Comparison of ENCODE assay signal across 1 cellular context in the genomic region with DNA sequence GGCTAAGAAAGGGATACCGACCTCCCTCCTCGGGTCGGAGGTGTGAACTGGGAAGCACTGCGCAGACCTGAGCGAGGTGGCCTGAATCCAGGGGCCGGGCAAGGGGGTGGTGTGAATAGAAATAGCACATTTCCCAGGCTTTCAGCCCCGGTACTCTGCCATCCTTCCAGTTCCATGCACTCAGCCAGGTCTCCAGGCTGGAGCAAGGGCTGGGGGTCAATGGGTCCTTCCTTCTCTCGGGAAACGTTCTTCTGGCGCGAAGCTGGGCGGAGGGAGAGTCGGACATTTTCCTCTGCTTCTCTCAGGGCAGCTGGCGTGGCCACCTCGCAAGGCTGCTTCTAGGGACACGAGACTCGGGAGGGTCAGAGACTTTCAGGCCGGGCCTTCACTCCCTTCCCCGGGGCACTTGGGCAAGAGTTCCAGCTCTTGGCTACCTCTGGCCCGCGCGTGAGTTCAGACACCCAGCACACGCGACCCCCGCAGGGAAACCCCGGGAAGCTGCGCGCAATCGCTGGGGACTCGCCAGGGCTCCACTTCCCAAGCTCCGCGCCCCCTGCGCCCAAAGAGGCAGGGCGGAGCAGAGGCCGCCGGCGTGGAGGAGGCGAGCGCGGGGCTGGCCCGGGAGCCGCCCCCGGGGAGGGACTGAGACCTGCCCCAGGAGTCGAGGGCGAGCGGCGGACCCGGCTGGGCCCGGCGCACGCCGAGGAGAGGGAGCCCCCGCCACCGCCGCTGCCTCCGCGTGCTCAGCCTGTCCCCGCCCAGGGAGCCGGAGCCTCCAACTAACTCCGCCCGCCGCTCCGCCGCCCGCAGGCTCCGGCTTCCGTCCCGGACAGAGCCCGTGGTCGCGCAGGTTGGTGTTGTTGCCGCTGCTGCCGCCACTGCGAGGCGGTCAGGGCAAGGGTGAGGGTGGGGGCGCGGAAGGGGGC.
TF ChIP-seq lines count a peak whose summit lies in the region.

Gene PAM, plus strand, starts transcription at position 807 of the 926 bp plus-strand sequence. CDS start 110,891 bp downstream, outside the sequence.

TF ChIP-seq in HEK293, 187 proteins besides CTCF, POLR2A, EP300 and RAD21 (continued from another document and continues in another):
- TF ChIP-seq ZNF776 (tag by site-specific recombination; IDR thresholded peaks at IDR 0.05; ENCODE audit: borderline replicate concordance): no peak
- peak; percentile 90 for TF ChIP-seq ZNF423 (tag by site-specific recombination; IDR thresholded peaks at IDR 0.05)
- TF ChIP-seq ZNF184 (tag by site-specific recombination; IDR thresholded peaks at IDR 0.05): 0 out of 2 replicates have a peak, but pooled peaks have one; percentile 29
- TF ChIP-seq, protein P1, sequence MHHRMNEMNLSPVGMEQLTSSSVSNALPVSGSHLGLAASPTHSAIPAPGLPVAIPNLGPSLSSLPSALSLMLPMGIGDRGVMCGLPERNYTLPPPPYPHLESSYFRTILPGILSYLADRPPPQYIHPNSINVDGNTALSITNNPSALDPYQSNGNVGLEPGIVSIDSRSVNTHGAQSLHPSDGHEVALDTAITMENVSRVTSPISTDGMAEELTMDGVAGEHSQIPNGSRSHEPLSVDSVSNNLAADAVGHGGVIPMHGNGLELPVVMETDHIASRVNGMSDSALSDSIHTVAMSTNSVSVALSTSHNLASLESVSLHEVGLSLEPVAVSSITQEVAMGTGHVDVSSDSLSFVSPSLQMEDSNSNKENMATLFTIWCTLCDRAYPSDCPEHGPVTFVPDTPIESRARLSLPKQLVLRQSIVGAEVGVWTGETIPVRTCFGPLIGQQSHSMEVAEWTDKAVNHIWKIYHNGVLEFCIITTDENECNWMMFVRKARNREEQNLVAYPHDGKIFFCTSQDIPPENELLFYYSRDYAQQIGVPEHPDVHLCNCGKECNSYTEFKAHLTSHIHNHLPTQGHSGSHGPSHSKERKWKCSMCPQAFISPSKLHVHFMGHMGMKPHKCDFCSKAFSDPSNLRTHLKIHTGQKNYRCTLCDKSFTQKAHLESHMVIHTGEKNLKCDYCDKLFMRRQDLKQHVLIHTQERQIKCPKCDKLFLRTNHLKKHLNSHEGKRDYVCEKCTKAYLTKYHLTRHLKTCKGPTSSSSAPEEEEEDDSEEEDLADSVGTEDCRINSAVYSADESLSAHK (tag by site-specific recombination; IDR thresholded peaks at IDR 0.05): no peak
- TF ChIP-seq ZNF626 (tag by site-specific recombination; IDR thresholded peaks at IDR 0.05): no peak
- no peak for TF ChIP-seq ZNF133 (tag by site-specific recombination; IDR thresholded peaks at IDR 0.05)
- no peak for TF ChIP-seq MEIS1 (CRISPR knock-in tag; IDR thresholded peaks at IDR 0.05; ENCODE audit: borderline replicate concordance)
- no peak for TF ChIP-seq ZNF174 (tag by site-specific recombination; IDR thresholded peaks at IDR 0.05)
- peak; percentile 84 for TF ChIP-seq ZBTB8A (tag by site-specific recombination; IDR thresholded peaks at IDR 0.05)
- TF ChIP-seq, protein P2, sequence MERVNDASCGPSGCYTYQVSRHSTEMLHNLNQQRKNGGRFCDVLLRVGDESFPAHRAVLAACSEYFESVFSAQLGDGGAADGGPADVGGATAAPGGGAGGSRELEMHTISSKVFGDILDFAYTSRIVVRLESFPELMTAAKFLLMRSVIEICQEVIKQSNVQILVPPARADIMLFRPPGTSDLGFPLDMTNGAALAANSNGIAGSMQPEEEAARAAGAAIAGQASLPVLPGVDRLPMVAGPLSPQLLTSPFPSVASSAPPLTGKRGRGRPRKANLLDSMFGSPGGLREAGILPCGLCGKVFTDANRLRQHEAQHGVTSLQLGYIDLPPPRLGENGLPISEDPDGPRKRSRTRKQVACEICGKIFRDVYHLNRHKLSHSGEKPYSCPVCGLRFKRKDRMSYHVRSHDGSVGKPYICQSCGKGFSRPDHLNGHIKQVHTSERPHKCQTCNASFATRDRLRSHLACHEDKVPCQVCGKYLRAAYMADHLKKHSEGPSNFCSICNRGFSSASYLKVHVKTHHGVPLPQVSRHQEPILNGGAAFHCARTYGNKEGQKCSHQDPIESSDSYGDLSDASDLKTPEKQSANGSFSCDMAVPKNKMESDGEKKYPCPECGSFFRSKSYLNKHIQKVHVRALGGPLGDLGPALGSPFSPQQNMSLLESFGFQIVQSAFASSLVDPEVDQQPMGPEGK (tag by site-specific recombination; IDR thresholded peaks at IDR 0.05): peak; percentile 55; the same call in 1 of the 2 replicates
- no peak for TF ChIP-seq ZBTB7A (tag by site-specific recombination; IDR thresholded peaks at IDR 0.05; ENCODE audit: low read depth)
- peak; percentile 87 for TF ChIP-seq ZNF335 (tag by site-specific recombination; conservative IDR thresholded peaks at IDR 0.05)
- TF ChIP-seq ZNF544 (tag by site-specific recombination; IDR thresholded peaks at IDR 0.05): no peak
- TF ChIP-seq ZNF239 (tag by site-specific recombination; IDR thresholded peaks at IDR 0.05): no peak
- no peak for TF ChIP-seq ZNF621 (tag by site-specific recombination; IDR thresholded peaks at IDR 0.05)
- TF ChIP-seq ZBTB49 (tag by site-specific recombination; IDR thresholded peaks at IDR 0.05; ENCODE audit: low read depth): no peak
- no peak for TF ChIP-seq FEZF1 (tag by site-specific recombination; IDR thresholded peaks at IDR 0.05)
- TF ChIP-seq, protein P3, sequence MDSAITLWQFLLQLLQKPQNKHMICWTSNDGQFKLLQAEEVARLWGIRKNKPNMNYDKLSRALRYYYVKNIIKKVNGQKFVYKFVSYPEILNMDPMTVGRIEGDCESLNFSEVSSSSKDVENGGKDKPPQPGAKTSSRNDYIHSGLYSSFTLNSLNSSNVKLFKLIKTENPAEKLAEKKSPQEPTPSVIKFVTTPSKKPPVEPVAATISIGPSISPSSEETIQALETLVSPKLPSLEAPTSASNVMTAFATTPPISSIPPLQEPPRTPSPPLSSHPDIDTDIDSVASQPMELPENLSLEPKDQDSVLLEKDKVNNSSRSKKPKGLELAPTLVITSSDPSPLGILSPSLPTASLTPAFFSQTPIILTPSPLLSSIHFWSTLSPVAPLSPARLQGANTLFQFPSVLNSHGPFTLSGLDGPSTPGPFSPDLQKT (IDR thresholded peaks at IDR 0.05; ENCODE audit: borderline replicate concordance, low read depth, low read length): no peak
- peak; percentile 18; the same call in 1 of the 2 replicates for TF ChIP-seq ZNF324 (tag by site-specific recombination; IDR thresholded peaks at IDR 0.05)
- peak; percentile 87 for TF ChIP-seq ZXDB (tag by site-specific recombination; IDR thresholded peaks at IDR 0.05)
- no peak for TF ChIP-seq ZNF624 (tag by site-specific recombination; IDR thresholded peaks at IDR 0.05)
- no peak for TF ChIP-seq ZNF549 (tag by site-specific recombination; IDR thresholded peaks at IDR 0.05)
- TF ChIP-seq KLF7 (tag by site-specific recombination; IDR thresholded peaks at IDR 0.05; ENCODE audit: borderline replicate concordance): no peak
- TF ChIP-seq ZNF138 (tag by site-specific recombination; IDR thresholded peaks at IDR 0.05; ENCODE audit: borderline replicate concordance): no peak
- no peak for TF ChIP-seq ZNF433 (tag by site-specific recombination; IDR thresholded peaks at IDR 0.05; ENCODE audit: low read depth)
- no peak for TF ChIP-seq ZNF571 (tag by site-specific recombination; IDR thresholded peaks at IDR 0.05)
- TF ChIP-seq OSR2 (tag by site-specific recombination; IDR thresholded peaks at IDR 0.05): peak; percentile 21; the same call in 1 of the 2 replicates
- TF ChIP-seq, protein P4, sequence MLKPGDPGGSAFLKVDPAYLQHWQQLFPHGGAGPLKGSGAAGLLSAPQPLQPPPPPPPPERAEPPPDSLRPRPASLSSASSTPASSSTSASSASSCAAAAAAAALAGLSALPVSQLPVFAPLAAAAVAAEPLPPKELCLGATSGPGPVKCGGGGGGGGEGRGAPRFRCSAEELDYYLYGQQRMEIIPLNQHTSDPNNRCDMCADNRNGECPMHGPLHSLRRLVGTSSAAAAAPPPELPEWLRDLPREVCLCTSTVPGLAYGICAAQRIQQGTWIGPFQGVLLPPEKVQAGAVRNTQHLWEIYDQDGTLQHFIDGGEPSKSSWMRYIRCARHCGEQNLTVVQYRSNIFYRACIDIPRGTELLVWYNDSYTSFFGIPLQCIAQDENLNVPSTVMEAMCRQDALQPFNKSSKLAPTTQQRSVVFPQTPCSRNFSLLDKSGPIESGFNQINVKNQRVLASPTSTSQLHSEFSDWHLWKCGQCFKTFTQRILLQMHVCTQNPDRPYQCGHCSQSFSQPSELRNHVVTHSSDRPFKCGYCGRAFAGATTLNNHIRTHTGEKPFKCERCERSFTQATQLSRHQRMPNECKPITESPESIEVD (tag by site-specific recombination; IDR thresholded peaks at IDR 0.05): no peak
- no peak for TF ChIP-seq ZNF529 (tag by site-specific recombination; IDR thresholded peaks at IDR 0.05; ENCODE audit: insufficient replicate concordance)
- TF ChIP-seq YY1 (tag by site-specific recombination; IDR thresholded peaks at IDR 0.05): 0 out of 2 replicates have a peak, but pooled peaks have one; percentile 42
- peak; percentile 89 for TF ChIP-seq ZBTB6 (tag by site-specific recombination; IDR thresholded peaks at IDR 0.05)
- no peak for TF ChIP-seq ZNF214 (tag by site-specific recombination; IDR thresholded peaks at IDR 0.05; ENCODE audit: borderline replicate concordance)
- TF ChIP-seq ZNF175 (tag by site-specific recombination; IDR thresholded peaks at IDR 0.05): no peak
- peak; percentile 89; the same call in 1 of the 2 replicates for TF ChIP-seq ZNF501 (tag by site-specific recombination; IDR thresholded peaks at IDR 0.05)
- TF ChIP-seq ZNF623 (tag by site-specific recombination; IDR thresholded peaks at IDR 0.05): no peak
- no peak for TF ChIP-seq ZNF777 (tag by site-specific recombination; IDR thresholded peaks at IDR 0.05; ENCODE audit: borderline replicate concordance)
- peak; percentile 35; the same call in 1 of the 2 replicates for TF ChIP-seq ZNF600 (tag by site-specific recombination; IDR thresholded peaks at IDR 0.05)
- TF ChIP-seq, protein P5, sequence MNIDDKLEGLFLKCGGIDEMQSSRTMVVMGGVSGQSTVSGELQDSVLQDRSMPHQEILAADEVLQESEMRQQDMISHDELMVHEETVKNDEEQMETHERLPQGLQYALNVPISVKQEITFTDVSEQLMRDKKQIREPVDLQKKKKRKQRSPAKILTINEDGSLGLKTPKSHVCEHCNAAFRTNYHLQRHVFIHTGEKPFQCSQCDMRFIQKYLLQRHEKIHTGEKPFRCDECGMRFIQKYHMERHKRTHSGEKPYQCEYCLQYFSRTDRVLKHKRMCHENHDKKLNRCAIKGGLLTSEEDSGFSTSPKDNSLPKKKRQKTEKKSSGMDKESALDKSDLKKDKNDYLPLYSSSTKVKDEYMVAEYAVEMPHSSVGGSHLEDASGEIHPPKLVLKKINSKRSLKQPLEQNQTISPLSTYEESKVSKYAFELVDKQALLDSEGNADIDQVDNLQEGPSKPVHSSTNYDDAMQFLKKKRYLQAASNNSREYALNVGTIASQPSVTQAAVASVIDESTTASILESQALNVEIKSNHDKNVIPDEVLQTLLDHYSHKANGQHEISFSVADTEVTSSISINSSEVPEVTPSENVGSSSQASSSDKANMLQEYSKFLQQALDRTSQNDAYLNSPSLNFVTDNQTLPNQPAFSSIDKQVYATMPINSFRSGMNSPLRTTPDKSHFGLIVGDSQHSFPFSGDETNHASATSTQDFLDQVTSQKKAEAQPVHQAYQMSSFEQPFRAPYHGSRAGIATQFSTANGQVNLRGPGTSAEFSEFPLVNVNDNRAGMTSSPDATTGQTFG (tag by site-specific recombination; IDR thresholded peaks at IDR 0.05; ENCODE audit: borderline replicate concordance): no peak
- no peak for TF ChIP-seq GLI2 (tag by site-specific recombination; IDR thresholded peaks at IDR 0.05; ENCODE audit: borderline replicate concordance, low read depth)
- peak; percentile 33; the same call in 1 of the 2 replicates for TF ChIP-seq ZNF596 (tag by site-specific recombination; IDR thresholded peaks at IDR 0.05)
- TF ChIP-seq ZSCAN30 (tag by site-specific recombination; IDR thresholded peaks at IDR 0.05): peak; percentile 82
- peak; percentile 40; the same call in 1 of the 2 replicates for TF ChIP-seq ZFP69B (tag by site-specific recombination; IDR thresholded peaks at IDR 0.05)
- no peak for TF ChIP-seq ZNF701 (tag by site-specific recombination; IDR thresholded peaks at IDR 0.05)
- TF ChIP-seq ZNF768 (tag by site-specific recombination; IDR thresholded peaks at IDR 0.05): no peak
- no peak for TF ChIP-seq ZNF391 (tag by site-specific recombination; IDR thresholded peaks at IDR 0.05; ENCODE audit: borderline replicate concordance, low read depth)
- peak; percentile 41; the same call in 1 of the 2 replicates for TF ChIP-seq ZFHX2 (tag by site-specific recombination; conservative IDR thresholded peaks at IDR 0.05)
- TF ChIP-seq EGR2 (tag by site-specific recombination; IDR thresholded peaks at IDR 0.05; ENCODE audit: low read depth): no peak
- TF ChIP-seq, protein P6, sequence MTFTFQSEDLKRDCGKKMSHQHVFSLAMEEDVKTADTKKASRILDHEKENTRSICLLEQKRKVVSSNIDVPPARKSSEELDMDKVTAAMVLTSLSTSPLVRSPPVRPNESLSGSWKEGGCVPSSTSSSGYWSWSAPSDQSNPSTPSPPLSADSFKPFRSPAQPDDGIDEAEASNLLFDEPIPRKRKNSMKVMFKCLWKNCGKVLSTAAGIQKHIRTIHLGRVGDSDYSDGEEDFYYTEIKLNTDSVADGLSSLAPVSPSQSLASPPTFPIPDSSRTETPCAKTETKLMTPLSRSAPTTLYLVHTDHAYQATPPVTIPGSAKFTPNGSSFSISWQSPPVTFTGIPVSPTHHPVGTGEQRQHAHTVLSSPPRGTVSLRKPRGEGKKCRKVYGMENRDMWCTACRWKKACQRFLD (tag by site-specific recombination; IDR thresholded peaks at IDR 0.05): no peak
